Comparison of ENCODE assay signal across 14 cellular contexts in the genomic region with DNA sequence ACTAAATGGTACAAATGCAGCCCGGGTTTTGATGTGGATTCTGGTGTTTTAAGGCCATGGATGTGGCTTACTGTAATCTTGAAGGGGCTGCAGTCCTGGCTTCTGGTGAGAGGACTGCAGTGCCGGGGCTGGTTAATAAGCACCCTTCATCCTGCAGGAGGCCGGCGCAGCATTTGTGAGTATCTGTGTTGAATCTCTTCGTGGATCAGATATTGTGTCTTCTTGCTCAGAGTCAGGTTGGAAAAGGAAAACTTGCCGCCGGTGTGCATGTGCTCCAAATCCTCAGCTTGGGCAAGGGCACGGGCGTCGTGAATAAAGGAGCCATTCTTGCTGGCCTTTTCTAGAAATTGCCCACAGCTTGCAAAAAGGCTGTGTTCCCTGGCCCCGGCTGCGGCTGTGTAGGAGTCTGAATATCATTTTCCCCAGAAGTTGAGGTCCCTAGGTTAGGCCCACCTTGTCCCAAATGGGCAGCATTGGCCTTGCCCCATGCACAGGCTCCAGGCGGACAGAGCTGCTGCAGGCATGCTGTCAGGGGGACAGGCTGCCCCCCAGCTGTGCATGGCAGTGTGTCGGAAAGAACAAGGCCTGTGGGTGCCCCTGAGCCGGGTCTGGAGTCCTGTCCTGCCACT. TPM values are rescaled to one million over a fixed set of nuclear protein-coding genes. Genes with fewer than 3 reads are reported as not detected.
A peak's percentile ranks its signal among the peaks of the same experiment; 100 is the strongest.
DNase-seq lines count a peak whose midpoint lies in the region; ATAC-seq, FAIRE-seq and TF ChIP-seq lines count a peak whose summit lies in the region.
"Had no signal": no experiment of that assay in that cellular context is flagged by ENCODE, and none has a peak within 500 bp of the region (broad histone marks: within the 10 kb centered on the region; RNA-seq: fewer than 3 reads in every experiment).

No MANE protein-coding gene starts in this region.

- peaks cover 38% of the 10 kb centered on the region for H3K36me3 Mint-ChIP-seq in activated naive CD4-positive, alpha-beta T cell treated with anti-CD3 and anti-CD28 coated beads for 36 hours (ENCODE audit: low read depth)
- peaks cover 39% of the 10 kb centered on the region for H3K36me3 Mint-ChIP-seq in effector memory CD8-positive, alpha-beta T cell (ENCODE audit: insufficient read depth)

- no peaks in the 10 kb centered on the region for H3K9me3 Mint-ChIP-seq in activated naive CD4-positive, alpha-beta T cell treated with anti-CD3 and anti-CD28 coated beads for 36 hours
- H3K9me3 Mint-ChIP-seq in effector memory CD8-positive, alpha-beta T cell, result no peaks in the 10 kb centered on the region
- H3K9me3 Mint-ChIP-seq in stimulated activated naive CD8-positive, alpha-beta T cell treated with anti-CD3 and anti-CD28 coated beads, Interleukin-15, amount 100 ng/mL, for 72 hours, result no peaks in the 10 kb centered on the region
- H3K9me3 Mint-ChIP-seq: neural crest cell had no signal

- no peak overlapping the region for H3K27ac Mint-ChIP-seq in activated naive CD4-positive, alpha-beta T cell treated with anti-CD3 and anti-CD28 coated beads for 36 hours
- peak overlapping the region; percentile 94 to 95 for H3K27ac Mint-ChIP-seq in effector memory CD8-positive, alpha-beta T cell
- H3K27ac Mint-ChIP-seq in stimulated activated naive CD8-positive, alpha-beta T cell treated with anti-CD3 and anti-CD28 coated beads, Interleukin-15, amount 100 ng/mL, for 72 hours, result peak overlapping the region in 1 of 2 donors; percentile 52

- no peaks in the 10 kb centered on the region for H3K27me3 Mint-ChIP-seq in activated naive CD4-positive, alpha-beta T cell treated with anti-CD3 and anti-CD28 coated beads for 36 hours (ENCODE audit: low read depth)
- H3K27me3 Mint-ChIP-seq in effector memory CD8-positive, alpha-beta T cell, result no peaks in the 10 kb centered on the region
- H3K27me3 Mint-ChIP-seq in stimulated activated naive CD8-positive, alpha-beta T cell treated with anti-CD3 and anti-CD28 coated beads, Interleukin-15, amount 100 ng/mL, for 72 hours, result no peaks in the 10 kb centered on the region

- CTCF ChIA-PET in activated naive CD4-positive, alpha-beta T cell treated with anti-CD3 and anti-CD28 coated beads for 36 hours (lab: Charles Lee), result interaction anchor here (1.0 to 5.1 kb wide), 6 partner anchors 10 to 652 kb away, joined by 3 to 46 read pairs (median 4); no protein-coding TSS in a partner anchor

- peak overlapping the region; percentile 85 for H3K4me3 Mint-ChIP-seq in activated naive CD4-positive, alpha-beta T cell treated with anti-CD3 and anti-CD28 coated beads for 36 hours
- peak overlapping the region; percentile 94 to 97 for H3K4me3 Mint-ChIP-seq in effector memory CD8-positive, alpha-beta T cell
- peak overlapping the region; percentile 88 to 97 for H3K4me3 Mint-ChIP-seq in stimulated activated naive CD8-positive, alpha-beta T cell treated with anti-CD3 and anti-CD28 coated beads, Interleukin-15, amount 100 ng/mL, for 72 hours
- H3K4me3 Mint-ChIP-seq: neural crest cell had no signal

- intact Hi-C loops in activated naive CD4-positive, alpha-beta T cell treated with anti-CD3 and anti-CD28 coated beads for 36 hours (cut with micrococcal nuclease), result loop anchor here (5.0 to 10.0 kb wide), 2 partner anchors 190 to 332 kb away; partner anchors contain the start of gene PARVG

- TF ChIP-seq POLR2A in H54 (IDR thresholded peaks at IDR 0.05; ENCODE audit: low read depth, low read length), result no peak

- H3K27ac ChIP-seq in VCaP, result peak overlapping the region; percentile 54; the same call in 1 of the 2 replicates

- no peak for FAIRE-seq in H54 (lab: Jason Lieb, UNC)
- FAIRE-seq: bronchial epithelial cell, HTR-8/SVneo had no signal

- ATAC-seq in effector memory CD8-positive, alpha-beta T cell (replicated peaks), result no peak
- no peak for ATAC-seq in stimulated activated naive CD8-positive, alpha-beta T cell treated with anti-CD3 and anti-CD28 coated beads, Interleukin-15, amount 100 ng/mL, for 72 hours

- no peak for DNase-seq in activated naive CD4-positive, alpha-beta T cell treated with anti-CD3 and anti-CD28 coated beads for 36 hours
- DNase-seq in activated naive CD4-positive, alpha-beta T cell (lab: John Stamatoyannopoulos, UW), result no peak
- DNase-seq in effector memory CD8-positive, alpha-beta T cell, result no peak
- no peak for DNase-seq in stimulated activated naive CD8-positive, alpha-beta T cell treated with anti-CD3 and anti-CD28 coated beads, Interleukin-15, amount 100 ng/mL, for 72 hours
- DNase-seq in HT-29 (ENCODE audit: low spot score) (no peak), H54 (ENCODE audit: insufficient read length, low spot score) (no peak), GM20000 (ENCODE audit: low spot score) (no peak)
- DNase-seq: HCEC 1CT, NCI-H2081 treated with DMSO at 0.1 percent for 48 hours, NCI-H774 had no signal

- TF ChIP-seq CTCF in VCaP (conservative IDR thresholded peaks at IDR 0.05) (no peak), GM20000 (IDR thresholded peaks at IDR 0.05; ENCODE audit: extremely low read depth, missing control alignments) (no peak)

- peaks cover 17% of the 10 kb centered on the region for H3K4me1 Mint-ChIP-seq in activated naive CD4-positive, alpha-beta T cell treated with anti-CD3 and anti-CD28 coated beads for 36 hours (ENCODE audit: low read depth)
- peaks cover 26 to 36% of the 10 kb centered on the region in 2 donors for H3K4me1 Mint-ChIP-seq in effector memory CD8-positive, alpha-beta T cell (ENCODE audit: low read depth in 2 of 2)
- peaks cover 43% of the 10 kb centered on the region for H3K4me1 Mint-ChIP-seq in stimulated activated naive CD8-positive, alpha-beta T cell treated with anti-CD3 and anti-CD28 coated beads, Interleukin-15, amount 100 ng/mL, for 72 hours

RNA-seq across cellular contexts. Expression of gene PARVB, which starts 28.9 kb away (rescaled TPM):
- total RNA-seq in activated naive CD4-positive, alpha-beta T cell treated with anti-CD3 and anti-CD28 coated beads for 36 hours, result 10 to 100 TPM; 37.2 to 37.6 TPM
- total RNA-seq in HT-29 (2014; rRNA removed; shearing (Covaris generic)), result not detected in 2 replicates

RNA-seq across cellular contexts. Expression of gene SAMM50, which starts 39.9 kb away (rescaled TPM):
- total RNA-seq in activated naive CD4-positive, alpha-beta T cell treated with anti-CD3 and anti-CD28 coated beads for 36 hours, result 10 to 100 TPM; 35.9 to 37.8 TPM
- total RNA-seq in HT-29 (2014; rRNA removed; shearing (Covaris generic)), result 19.1 and 20.2 TPM in 2 replicates

Comparison
In these comparisons a context has a peak if more than half of its experiments do, and no peak if none do; other contexts are left out.
1. RNA of gene PARVB, which starts 28.9 kb away (total RNA-seq): 37.2 to 37.6 TPM in activated naive CD4-positive, alpha-beta T cell treated with anti-CD3 and anti-CD28 coated beads for 36 hours; not detected in HT-29; every median in the first group is over 10 times any median in the second.
2. Peak in every context shown above with its lines, with median percentiles within 50 percentile points of each other: H3K4me3 Mint-ChIP-seq.